10 cellular contexts compared by ENCODE assay signal in genomic region chr11:92225563-92226308, GRCh38. TPM values are rescaled to one million over a fixed set of nuclear protein-coding genes. Genes with fewer than 3 reads are reported as not detected.
DNase-seq lines count a peak whose midpoint lies in the region; ATAC-seq and TF ChIP-seq lines count a peak whose summit lies in the region.
"Had no signal": no experiment of that assay in that cellular context is flagged by ENCODE, and none has a peak within 500 bp of the region (broad histone marks: within the 10 kb centered on the region; RNA-seq: fewer than 3 reads in every experiment).

No MANE protein-coding gene starts in this region.

- H3K4me1 ChIP-seq in BE2C (peaks cover 3% of the 10 kb centered on the region), esophagus squamous epithelium (peaks cover 3 to 39% (median 22%) of the 10 kb centered on the region in 3 donors), neuron (ENCODE audit: insufficient read depth, low read length) (peaks cover 46% of the 10 kb centered on the region)

- TF ChIP-seq POLR2A in esophagus squamous epithelium (IDR thresholded peaks at IDR 0.05) = no peak

- H3K4me3 ChIP-seq in BE2C (ENCODE audit: low read depth, low read length) = peak overlapping the region; percentile 63
- peak overlapping the region; percentile 9 to 65 (median 44) for H3K4me3 ChIP-seq in esophagus squamous epithelium
- peak overlapping the region; percentile 94 for H3K4me3 ChIP-seq in neuron (ENCODE audit: low read length)

- peak overlapping the region; percentile 8 for H2AFZ ChIP-seq in neuron (ENCODE audit: low read depth, low read length)

- peak; percentile 55 for DNase-seq in BE2C
- DNase-seq in NCI-H2196 treated with DMSO at 0.1 percent for 48 hours (lab: John Stamatoyannopoulos, UW; ENCODE audit: unreplicated experiment) = peak; percentile 31
- no peak for DNase-seq in esophagus squamous epithelium (lab: John Stamatoyannopoulos, UW)
- DNase-seq in DMS114 treated with DMSO at 0.1 percent for 48 hours (lab: John Stamatoyannopoulos, UW; ENCODE audit: unreplicated experiment) = no peak

- peaks cover 43% of the 10 kb centered on the region for H3K27me3 ChIP-seq in BE2C
- peaks cover 0 to 99% (median 13%) of the 10 kb centered on the region in 4 donors for H3K27me3 ChIP-seq in esophagus squamous epithelium
- H3K27me3 ChIP-seq in neuron (ENCODE audit: insufficient read depth, low read length) = no peaks in the 10 kb centered on the region

- no peak overlapping the region for H3K27ac ChIP-seq in esophagus squamous epithelium
- H3K27ac ChIP-seq: epithelial cell of prostate, Peyer's patch had no signal

- H3K9me3 ChIP-seq in BE2C = no peaks in the 10 kb centered on the region
- H3K9me3 ChIP-seq in esophagus squamous epithelium = no peaks in the 10 kb centered on the region
- H3K9me3 ChIP-seq in neuron (ENCODE audit: low read length) = peaks cover 1% of the 10 kb centered on the region

- ATAC-seq in GM18870 (IDR thresholded peaks at IDR 0.05; ENCODE audit: unreplicated experiment) (no peak), GM18519 (IDR thresholded peaks at IDR 0.05; ENCODE audit: low FRiP score, unreplicated experiment) (no peak), HG03196 (IDR thresholded peaks at IDR 0.05; ENCODE audit: unreplicated experiment) (no peak)

- intact Hi-C loops in esophagus squamous epithelium (cut with DNase I) = no loop called here

- WGBS in esophagus squamous epithelium, 2 donors = 2 to 5% methylated on average over 21 to 37 of the region's 53 CpGs

- H3K36me3 ChIP-seq in BE2C = no peaks in the 10 kb centered on the region
- no peaks in the 10 kb centered on the region for H3K36me3 ChIP-seq in esophagus squamous epithelium
- H3K36me3 ChIP-seq in neuron (ENCODE audit: insufficient read depth, low read length) = no peaks in the 10 kb centered on the region
- H3K36me3 ChIP-seq: Peyer's patch had no signal

- peak; percentile 34 for TF ChIP-seq CTCF in BE2C (IDR thresholded peaks at IDR 0.05; ENCODE audit: low read depth, low read length)
- TF ChIP-seq CTCF in esophagus squamous epithelium (IDR thresholded peaks at IDR 0.05) = no peak

RNA-seq across cellular contexts. Expression of gene FAT3, which starts 1.1 kb away (rescaled TPM):
- polyA plus RNA-seq in BE2C (2012; ENCODE audit: insufficient read depth, insufficient read length, low read depth) = 0.39 TPM
- total RNA-seq in esophagus squamous epithelium = under 1 TPM; 0.08 to 0.57 (median 0.26) TPM

Comparison
In these comparisons a context has a peak if more than half of its experiments do, and no peak if none do; other contexts are left out.
1. DNase-seq: peak in BE2C (single experiment) and NCI-H2196 treated with DMSO at 0.1 percent for 48 hours (single experiment); none in esophagus squamous epithelium (single experiment) and DMS114 treated with DMSO at 0.1 percent for 48 hours (single experiment).
2. H3K4me3 ChIP-seq: peak in every context shown above with its lines; median percentile 94 in neuron; 63 in BE2C; 44 in esophagus squamous epithelium.